ENCODE assay signal across 19 cellular contexts in genomic region chr2:64332300-64332699, GRCh38.
"Had no signal": no experiment of that assay in that cellular context is flagged by ENCODE, and none has a peak within 500 bp of the region (broad histone marks: within the 10 kb centered on the region; RNA-seq: fewer than 3 reads in every experiment).

No MANE protein-coding gene starts in this region.

- H3K4me3 Mint-ChIP-seq: activated CD4-positive, alpha-beta memory T cell treated with anti-CD3 and anti-CD28 coated beads, Interleukin-2, amount 10 ng/mL, durations not matched to agents 7 days and 5 days; activated naive CD4-positive, alpha-beta T cell treated with anti-CD3 and anti-CD28 coated beads, Interleukin-2, amount 50 U/mL, for 24 hours; activated T-cell treated with anti-CD3 and anti-CD28 coated beads, Interleukin-2, amount 50 U/mL, for 24 hours; brain; natural killer cell; T-helper 17 cell had no signal

- H3K27me3 Mint-ChIP-seq: activated naive CD4-positive, alpha-beta T cell treated with anti-CD3 and anti-CD28 coated beads, Interleukin-2, amount 50 U/mL, for 24 hours; activated T-cell treated with anti-CD3 and anti-CD28 coated beads, Interleukin-2, amount 50 U/mL, for 24 hours; T-helper 17 cell had no signal

- H3K27ac ChIP-seq: right lobe of liver, SJCRH30 had no signal

- H3K9me3 Mint-ChIP-seq: activated CD4-positive, alpha-beta memory T cell treated with anti-CD3 and anti-CD28 coated beads, Interleukin-2, amount 10 ng/mL, durations not matched to agents 7 days and 5 days; activated naive CD4-positive, alpha-beta T cell treated with anti-CD3 and anti-CD28 coated beads, Interleukin-2, amount 50 U/mL, for 24 hours; activated T-cell treated with anti-CD3 and anti-CD28 coated beads, Interleukin-2, amount 50 U/mL, for 24 hours; natural killer cell had no signal

- H3K36me3 Mint-ChIP-seq: activated naive CD4-positive, alpha-beta T cell treated with anti-CD3 and anti-CD28 coated beads, Interleukin-2, amount 50 U/mL, for 24 hours; brain; natural killer cell; WTC11 had no signal

- ATAC-seq: mucosa of descending colon, natural killer cell, T-helper 17 cell had no signal

- H3K27ac Mint-ChIP-seq: activated CD4-positive, alpha-beta memory T cell treated with anti-CD3 and anti-CD28 coated beads, Interleukin-2, amount 10 ng/mL, durations not matched to agents 7 days and 5 days; activated naive CD4-positive, alpha-beta T cell treated with anti-CD3 and anti-CD28 coated beads, Interleukin-2, amount 50 U/mL, for 24 hours; activated T-cell treated with anti-CD3 and anti-CD28 coated beads, Interleukin-2, amount 50 U/mL, for 24 hours; natural killer cell; T-helper 17 cell had no signal

- H3K4me1 ChIP-seq: right lobe of liver had no signal

- H3K9me3 ChIP-seq: mucosa of descending colon, right lobe of liver, SJCRH30, spleen, stomach, testis had no signal

- H3K36me3 ChIP-seq: right lobe of liver, SJCRH30, spleen, stomach had no signal

- DNase-seq: activated CD4-positive, alpha-beta memory T cell treated with anti-CD3 and anti-CD28 coated beads, Interleukin-2, amount 10 ng/mL, durations not matched to agents 7 days and 5 days; activated CD4-positive, alpha-beta T cell treated with anti-CD3 and anti-CD28 coated beads for 4 hours; activated effector memory CD4-positive, alpha-beta T cell treated with anti-CD3 and anti-CD28 coated beads, Interleukin-2, amount 50 U/mL, for 16 hours; activated T-cell treated with anti-CD3 and anti-CD28 coated beads, Interleukin-2, amount 50 U/mL, for 24 hours; amniotic stem cell; cerebellar nuclear complex; dorsolateral prefrontal cortex; hippocampal formation; mucosa of descending colon; natural killer cell; SJCRH30; spleen; stomach; T-helper 17 cell; testis had no signal

- H3K27me3 ChIP-seq: dorsolateral prefrontal cortex, right lobe of liver, SJCRH30, spleen, stomach, testis had no signal

- H3K4me3 ChIP-seq: dorsolateral prefrontal cortex, mucosa of descending colon, right lobe of liver, SJCRH30, spleen, stomach, testis had no signal
